Comparison of ENCODE assay signal across 21 cellular contexts in the genomic region with DNA sequence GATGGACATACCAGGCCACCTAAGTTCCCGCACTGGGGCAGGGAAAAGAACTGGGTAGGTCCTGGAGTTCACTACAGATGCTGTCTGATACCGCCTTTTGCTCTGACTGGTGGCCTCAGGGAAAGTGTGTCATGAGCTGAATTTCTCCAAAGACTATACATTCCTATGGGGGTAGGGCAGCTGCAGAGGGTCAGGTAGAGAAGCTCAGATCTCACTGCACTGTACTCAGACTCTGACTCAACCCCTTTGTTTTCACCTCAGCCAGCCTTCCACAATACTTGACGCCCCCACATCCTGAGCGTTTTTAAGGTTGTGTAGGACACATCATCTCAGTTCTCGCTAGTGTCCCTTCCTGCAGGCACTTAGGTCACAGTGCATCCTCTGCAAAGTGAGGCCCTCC. TPM values are rescaled to one million over a fixed set of nuclear protein-coding genes. Genes with fewer than 3 reads are reported as not detected.
A peak's percentile ranks its signal among the peaks of the same experiment; 100 is the strongest.
DNase-seq lines count a peak whose midpoint lies in the region; ATAC-seq, FAIRE-seq and TF ChIP-seq lines count a peak whose summit lies in the region.
"Had no signal": no experiment of that assay in that cellular context is flagged by ENCODE, and none has a peak within 500 bp of the region (broad histone marks: within the 10 kb centered on the region; RNA-seq: fewer than 3 reads in every experiment).

No MANE protein-coding gene starts in this region.

- peak; percentile 55 for DNase-seq in activated CD4-positive, alpha-beta T cell treated with anti-CD3 and anti-CD28 coated beads for 36 hours
- DNase-seq in activated CD4-positive, alpha-beta T cell treated with anti-CD3 and anti-CD28 coated beads for 1 hour = no peak
- peak; percentile 39 for DNase-seq in astrocyte (ENCODE audit: low read depth)
- DNase-seq in non-pigmented ciliary epithelial cell (ENCODE audit: low read depth) = peak; percentile 52
- DNase-seq in NCI-H2171 treated with DMSO at 0.1 percent for 48 hours (lab: John Stamatoyannopoulos, UW) = no peak
- DNase-seq: activated gamma-delta T cell treated with Interleukin-2 at 50 U/mL for 16 hours, esophagus squamous epithelium, heart right ventricle, mesenchymal stem cell, NCI-H1417 treated with DMSO at 0.1 percent for 48 hours, NCI-H82, Peyer's patch, SK-N-SH had no signal

- H3K27ac ChIP-seq in HEK293 (ENCODE audit: extremely low read depth, low read depth, low read length) = no peak overlapping the region
- H3K27ac ChIP-seq in astrocyte (ENCODE audit: low read depth, low read length) = peak overlapping the region; percentile 55
- H3K27ac ChIP-seq: BLaER1 treated with 17β-estradiol and CSF1 and Interleukin-3, amounts not matched to agents 10 nM and 100 nM; esophagus squamous epithelium; heart right ventricle; Peyer's patch; skin epidermis had no signal

- no peaks in the 10 kb centered on the region for H3K9me3 Mint-ChIP-seq in activated CD4-positive, alpha-beta T cell treated with anti-CD3 and anti-CD28 coated beads for 36 hours (ENCODE audit: low read depth)
- peaks cover 3% of the 10 kb centered on the region for H3K9me3 Mint-ChIP-seq in astrocyte (ENCODE audit: unreplicated experiment)
- H3K9me3 Mint-ChIP-seq: brain; natural killer cell treated with Interleukin-12 subunit alpha and Interleukin-12 subunit beta and Interleukin-15 and Interleukin-18, amount 100 ng/mL, for 72 hours had no signal

- no peak for TF ChIP-seq CTCF in HEK293 (tag by site-specific recombination; IDR thresholded peaks at IDR 0.05)
- TF ChIP-seq CTCF in astrocyte (IDR thresholded peaks at IDR 0.05; ENCODE audit: insufficient read depth, low read depth, low read length) = no peak

- H3K4me1 ChIP-seq in HEK293 (ENCODE audit: control insufficient read depth, insufficient read depth, low read length) (no peaks in the 10 kb centered on the region), astrocyte (ENCODE audit: insufficient read depth, low read length) (peaks cover 9% of the 10 kb centered on the region)
- H3K4me1 ChIP-seq: BLaER1 treated with 17β-estradiol and CSF1 and Interleukin-3, amounts not matched to agents 10 nM and 100 nM; esophagus squamous epithelium; heart right ventricle; Peyer's patch had no signal

- no peaks in the 10 kb centered on the region for H4K20me1 ChIP-seq in astrocyte (ENCODE audit: insufficient read depth, low read length)
- H4K20me1 ChIP-seq: BLaER1 treated with 17β-estradiol and CSF1 and Interleukin-3, amounts not matched to agents 10 nM and 100 nM had no signal

- CTCF ChIA-PET in activated CD4-positive, alpha-beta T cell treated with anti-CD3 and anti-CD28 coated beads for 36 hours (lab: Charles Lee) = interaction anchor here (0.6 kb wide), 1 partner anchor 1056 kb away, joined by 4 read pairs; no protein-coding TSS in a partner anchor
- CTCF ChIA-PET in HEK293 (lab: Yijun Ruan, JAX) = interaction anchor here (0.7 to 1.2 kb wide), 2 partner anchors 50 to 108 kb away, joined by 3 to 4 read pairs; no protein-coding TSS in a partner anchor

- H3K4me3 ChIP-seq in HEK293 (ENCODE audit: low read depth, low read length) (no peak overlapping the region), astrocyte (ENCODE audit: insufficient read depth, low read depth, low read length) (no peak overlapping the region)
- H3K4me3 ChIP-seq: BLaER1 treated with 17β-estradiol and CSF1 and Interleukin-3, amounts not matched to agents 10 nM and 100 nM; esophagus squamous epithelium; heart right ventricle; Peyer's patch; skin epidermis had no signal

- intact Hi-C loops in activated CD4-positive, alpha-beta T cell treated with anti-CD3 and anti-CD28 coated beads for 36 hours (cut with DNase I, micrococcal nuclease) = no loop called here

- no peak overlapping the region for H3K4me3 Mint-ChIP-seq in activated CD4-positive, alpha-beta T cell treated with anti-CD3 and anti-CD28 coated beads for 36 hours
- H3K4me3 Mint-ChIP-seq in astrocyte (ENCODE audit: unreplicated experiment) = no peak overlapping the region
- H3K4me3 Mint-ChIP-seq: brain; natural killer cell treated with Interleukin-12 subunit alpha and Interleukin-12 subunit beta and Interleukin-15 and Interleukin-18, amount 100 ng/mL, for 72 hours had no signal

- H3K4me2 ChIP-seq in astrocyte (ENCODE audit: low read length) = peak overlapping the region; percentile 72
- H3K4me2 ChIP-seq: BLaER1 treated with 17β-estradiol and CSF1 and Interleukin-3, amounts not matched to agents 10 nM and 100 nM; SK-N-SH had no signal

- no peaks in the 10 kb centered on the region for H3K9me3 ChIP-seq in HEK293 (ENCODE audit: control insufficient read depth, insufficient read depth, low read depth, low read length)
- H3K9me3 ChIP-seq in astrocyte (ENCODE audit: insufficient read depth, low read depth, low read length) = no peaks in the 10 kb centered on the region
- H3K9me3 ChIP-seq: BLaER1 treated with 17β-estradiol and CSF1 and Interleukin-3, amounts not matched to agents 10 nM and 100 nM; esophagus squamous epithelium; Peyer's patch; SK-N-SH had no signal

- H3K4me1 Mint-ChIP-seq in activated CD4-positive, alpha-beta T cell treated with anti-CD3 and anti-CD28 coated beads for 36 hours = peaks cover 13% of the 10 kb centered on the region
- H3K4me1 Mint-ChIP-seq in astrocyte (ENCODE audit: low read depth, unreplicated experiment) = peaks cover 13% of the 10 kb centered on the region
- H3K4me1 Mint-ChIP-seq: brain had no signal

- ATAC-seq in activated CD4-positive, alpha-beta T cell treated with anti-CD3 and anti-CD28 coated beads for 36 hours = peak; percentile 97
- ATAC-seq in GM19324 (IDR thresholded peaks at IDR 0.05; ENCODE audit: low FRiP score, unreplicated experiment) (no peak), GM18498 (IDR thresholded peaks at IDR 0.05; ENCODE audit: unreplicated experiment) (no peak)
- ATAC-seq: natural killer cell treated with Interleukin-12 subunit alpha and Interleukin-12 subunit beta and Interleukin-15 and Interleukin-18, amount 100 ng/mL, for 72 hours had no signal

- peak overlapping the region; percentile 52 for H2AFZ ChIP-seq in astrocyte (ENCODE audit: low read depth, low read length)

- H3K36me3 Mint-ChIP-seq in activated CD4-positive, alpha-beta T cell treated with anti-CD3 and anti-CD28 coated beads for 36 hours (ENCODE audit: low read depth) = peaks cover 27% of the 10 kb centered on the region
- peaks cover 8% of the 10 kb centered on the region for H3K36me3 Mint-ChIP-seq in astrocyte (ENCODE audit: low read depth, unreplicated experiment)

- H3K36me3 ChIP-seq in HEK293 (ENCODE audit: control insufficient read depth in 2 of 2, insufficient read depth in 1 of 2, low read length in 2 of 2) (peaks cover 0 to 20% of the 10 kb centered on the region in 2 experiments; a peak in 1 of 3 replicates), astrocyte (ENCODE audit: insufficient read depth, low read length) (no peaks in the 10 kb centered on the region)

- no peak overlapping the region for H3K27ac Mint-ChIP-seq in activated CD4-positive, alpha-beta T cell treated with anti-CD3 and anti-CD28 coated beads for 36 hours
- peak overlapping the region; percentile 2 for H3K27ac Mint-ChIP-seq in astrocyte (ENCODE audit: unreplicated experiment)
- H3K27ac Mint-ChIP-seq: brain; natural killer cell treated with Interleukin-12 subunit alpha and Interleukin-12 subunit beta and Interleukin-15 and Interleukin-18, amount 100 ng/mL, for 72 hours had no signal

- POLR2A ChIA-PET in activated CD4-positive, alpha-beta T cell treated with anti-CD3 and anti-CD28 coated beads for 36 hours (lab: Charles Lee) = no interaction called here
- POLR2A ChIA-PET in HEK293 (lab: Yijun Ruan, JAX) = no interaction called here

- FAIRE-seq in astrocyte (lab: Jason Lieb, UNC) = no peak
- FAIRE-seq: H54 had no signal

- H3K79me2 ChIP-seq in astrocyte (ENCODE audit: insufficient read depth, low read length) = no peaks in the 10 kb centered on the region

- no peaks in the 10 kb centered on the region for H3K27me3 ChIP-seq in astrocyte (ENCODE audit: insufficient read depth, low read length)
- H3K27me3 ChIP-seq: BLaER1 treated with 17β-estradiol and CSF1 and Interleukin-3, amounts not matched to agents 10 nM and 100 nM; esophagus squamous epithelium; heart right ventricle; Peyer's patch had no signal

- no peaks in the 10 kb centered on the region for H3K27me3 Mint-ChIP-seq in activated CD4-positive, alpha-beta T cell treated with anti-CD3 and anti-CD28 coated beads for 36 hours
- H3K27me3 Mint-ChIP-seq in astrocyte (ENCODE audit: low read depth, unreplicated experiment) = no peaks in the 10 kb centered on the region
- H3K27me3 Mint-ChIP-seq: natural killer cell treated with Interleukin-12 subunit alpha and Interleukin-12 subunit beta and Interleukin-15 and Interleukin-18, amount 100 ng/mL, for 72 hours had no signal

- H3K9ac ChIP-seq in astrocyte (ENCODE audit: low read length) = peak overlapping the region; percentile 40
- H3K9ac ChIP-seq: BLaER1 treated with 17β-estradiol and CSF1 and Interleukin-3, amounts not matched to agents 10 nM and 100 nM; SK-N-SH had no signal

TF ChIP-seq in HEK293, 187 proteins besides CTCF, POLR2A, EP300 and RAD21:
- TF ChIP-seq BCL11A (tag by site-specific recombination; IDR thresholded peaks at IDR 0.05; ENCODE audit: low read depth) (no peak), ZNF623 (tag by site-specific recombination; IDR thresholded peaks at IDR 0.05) (no peak), EGR2 (tag by site-specific recombination; IDR thresholded peaks at IDR 0.05; ENCODE audit: low read depth) (peak; percentile 39; the same call in 1 of the 2 replicates), SCRT2 (tag by site-specific recombination; IDR thresholded peaks at IDR 0.05) (no peak)

RNA-seq across cellular contexts. Expression of a gene that starts 7.8 kb away (rescaled TPM):
- total RNA-seq in activated CD4-positive, alpha-beta T cell treated with anti-CD3 and anti-CD28 coated beads for 36 hours = 10 to 100 TPM; 21.2 to 25.6 TPM
- 16.4 and 20.8 TPM in 2 replicates for total RNA-seq in astrocyte

Comparison
In these comparisons a context has a peak if more than half of its experiments do, and no peak if none do; other contexts are left out.
1. DNase-seq: peak in activated CD4-positive, alpha-beta T cell treated with anti-CD3 and anti-CD28 coated beads for 36 hours (single experiment), astrocyte (single experiment) and non-pigmented ciliary epithelial cell (single experiment); none in activated CD4-positive, alpha-beta T cell treated with anti-CD3 and anti-CD28 coated beads for 1 hour (single experiment) and NCI-H2171 treated with DMSO at 0.1 percent for 48 hours (single experiment).